Comparison of ENCODE assay signal across 7 cellular contexts in the genomic region with DNA sequence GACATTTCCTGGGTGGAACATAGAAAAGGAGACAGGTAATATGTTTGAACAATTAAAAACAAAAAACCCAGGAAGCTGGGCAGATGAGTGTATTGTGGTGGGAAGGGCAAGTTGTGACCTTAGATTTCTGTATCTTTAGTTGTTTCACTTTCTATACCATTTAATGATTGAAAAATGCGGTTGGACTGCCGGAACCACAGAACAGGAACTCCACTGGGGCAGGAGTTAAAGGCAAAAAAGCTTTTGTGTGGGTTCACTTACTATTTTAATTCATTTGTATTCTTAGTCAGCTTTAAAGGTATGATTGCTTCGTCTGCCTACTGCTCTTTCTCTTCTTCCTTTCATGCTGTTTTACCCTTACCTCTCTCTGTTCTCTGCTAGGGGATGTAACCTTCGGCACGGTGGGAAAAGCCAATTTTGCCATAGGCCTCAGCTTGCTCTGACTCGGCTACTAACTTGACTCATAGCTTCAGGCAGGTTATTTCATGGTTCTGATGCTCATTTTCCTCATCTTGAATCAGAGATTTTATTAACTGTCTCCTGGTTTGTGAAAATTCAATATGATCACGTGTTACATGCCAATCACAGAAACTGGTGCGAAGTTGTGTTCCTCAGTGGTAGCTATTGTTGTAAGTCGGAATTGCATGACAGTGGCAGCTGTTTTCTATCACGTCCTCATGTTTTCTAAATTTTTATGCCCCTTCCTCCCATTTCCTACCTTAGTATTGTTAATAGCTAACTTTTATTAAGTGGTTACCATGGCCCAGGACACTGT. TPM values are rescaled to one million over a fixed set of nuclear protein-coding genes. Genes with fewer than 3 reads are reported as not detected.
DNase-seq lines count a peak whose midpoint lies in the region; ATAC-seq and TF ChIP-seq lines count a peak whose summit lies in the region.

No MANE protein-coding gene starts in this region.

- H3K9me3 Mint-ChIP-seq in dendritic cell treated with granulocyte-macrophage colony-stimulating factor and Interleukin-4, amounts not matched to agents 40 ng/mL and 50 ng/mL, for 4 days, result no peaks in the 10 kb centered on the region

- H3K27me3 ChIP-seq in SU-DHL-6 (ENCODE audit: low read length) (no peaks in the 10 kb centered on the region), gastrocnemius medialis (peaks cover 5 to 19% (median 15%) of the 10 kb centered on the region in 3 donors)

- ATAC-seq in HG03060 (IDR thresholded peaks at IDR 0.05; ENCODE audit: low read depth, unreplicated experiment), result peak; percentile 76
- no peak for ATAC-seq in gastrocnemius medialis

- peaks cover 67% of the 10 kb centered on the region for H3K27me3 Mint-ChIP-seq in dendritic cell treated with granulocyte-macrophage colony-stimulating factor and Interleukin-4, amounts not matched to agents 40 ng/mL and 50 ng/mL, for 4 days

- H3K27ac Mint-ChIP-seq in dendritic cell treated with granulocyte-macrophage colony-stimulating factor and Interleukin-4, amounts not matched to agents 40 ng/mL and 50 ng/mL, for 4 days, result no peak overlapping the region

- H3K9me3 ChIP-seq in SU-DHL-6 (ENCODE audit: insufficient read depth, low read length) (no peaks in the 10 kb centered on the region), gastrocnemius medialis (no peaks in the 10 kb centered on the region)

- H2AFZ ChIP-seq in SU-DHL-6 (ENCODE audit: low read depth, low read length, severe bottlenecking), result peak overlapping the region; percentile 4

- H3K4me1 Mint-ChIP-seq in dendritic cell treated with granulocyte-macrophage colony-stimulating factor and Interleukin-4, amounts not matched to agents 40 ng/mL and 50 ng/mL, for 4 days (ENCODE audit: low read depth), result peaks cover 37% of the 10 kb centered on the region

- H3K9me2 ChIP-seq in SU-DHL-6 (replicated peaks; ENCODE audit: insufficient read depth, low read length), result no peaks in the 10 kb centered on the region

- H3K79me2 ChIP-seq in SU-DHL-6 (ENCODE audit: insufficient read depth, low read length), result peaks cover 31% of the 10 kb centered on the region

- TF ChIP-seq POLR2A in gastrocnemius medialis (IDR thresholded peaks at IDR 0.05), result no peak

- H3K36me3 Mint-ChIP-seq in dendritic cell treated with granulocyte-macrophage colony-stimulating factor and Interleukin-4, amounts not matched to agents 40 ng/mL and 50 ng/mL, for 4 days (ENCODE audit: low read depth), result peaks cover 9% of the 10 kb centered on the region

- H3K9ac ChIP-seq in SU-DHL-6 (ENCODE audit: low read length), result peak overlapping the region; percentile 83

- in situ Hi-C loops in gastrocnemius medialis (cut with MboI; ENCODE audit: low sequenced_read_pairs in 4 of 4), result no loop called here

- H3K27ac ChIP-seq in SU-DHL-6 (ENCODE audit: low read depth, low read length), result no peak overlapping the region
- H3K27ac ChIP-seq in gastrocnemius medialis, result no peak overlapping the region

- H3K4me3 Mint-ChIP-seq in dendritic cell treated with granulocyte-macrophage colony-stimulating factor and Interleukin-4, amounts not matched to agents 40 ng/mL and 50 ng/mL, for 4 days, result peak overlapping the region; percentile 30

- no peaks in the 10 kb centered on the region for H4K20me1 ChIP-seq in SU-DHL-6 (ENCODE audit: low read depth, low read length)

- DNase-seq in GM19238 (ENCODE audit: insufficient read length, low spot score), result peak; percentile 40
- DNase-seq in stimulated activated naive CD4-positive, alpha-beta T cell treated with Interleukin-2 at 50 U/mL for 16 hours (lab: John Stamatoyannopoulos, UW), result peak; percentile 64
- DNase-seq in gastrocnemius medialis, result no peak
- no peak for DNase-seq in HUDEP-2 (lab: John Stamatoyannopoulos, UW; ENCODE audit: unreplicated experiment in 76 of 76)

- H3K36me3 ChIP-seq in SU-DHL-6 (ENCODE audit: low read length), result peaks cover 4% of the 10 kb centered on the region; the same call in 1 of the 2 replicates
- H3K36me3 ChIP-seq in gastrocnemius medialis, result no peaks in the 10 kb centered on the region

- TF ChIP-seq CTCF in SU-DHL-6 (IDR thresholded peaks at IDR 0.05; ENCODE audit: insufficient read depth, low read length, poor library complexity, severe bottlenecking) (no peak), gastrocnemius medialis (IDR thresholded peaks at IDR 0.05 in 4 of 5, conservative IDR thresholded peaks at IDR 0.05 in 1 of 5) (no peak)

- intact Hi-C loops in dendritic cell treated with granulocyte-macrophage colony-stimulating factor and Interleukin-4, amounts not matched to agents 40 ng/mL and 50 ng/mL, for 4 days (cut with micrococcal nuclease), result loop anchor here (5.0 to 10.0 kb wide), 3 partner anchors 52 to 65 kb away; no protein-coding TSS in a partner anchor
- intact Hi-C loops in gastrocnemius medialis (cut with DNase I; ENCODE audit: low total_unique reads), result no loop called here

- H3K4me3 ChIP-seq in SU-DHL-6 (ENCODE audit: insufficient read depth, low read length, poor library complexity, severe bottlenecking), result peak overlapping the region; percentile 67
- H3K4me3 ChIP-seq in gastrocnemius medialis, result no peak overlapping the region

- H3K4me1 ChIP-seq in gastrocnemius medialis, result peaks cover 4 to 9% of the 10 kb centered on the region in 2 donors

- peak overlapping the region; percentile 96 for H3K4me2 ChIP-seq in SU-DHL-6 (ENCODE audit: low read depth, low read length, poor library complexity, severe bottlenecking)

- peaks cover 45% of the 10 kb centered on the region for H3F3A ChIP-seq in SU-DHL-6 (ENCODE audit: insufficient read depth)

RNA-seq across cellular contexts. Expression of a gene that starts 1.6 kb away (rescaled TPM):
- 1 to 10 TPM in 1 of 4 donors, under 1 TPM in 3; 0.13 to 2.0 (median 0.43) TPM for total RNA-seq in gastrocnemius medialis

Comparison
In these comparisons a context has a peak if more than half of its experiments do, and no peak if none do; other contexts are left out.
1. DNase-seq: peak in GM19238 (single experiment) and stimulated activated naive CD4-positive, alpha-beta T cell treated with Interleukin-2 at 50 U/mL for 16 hours (single experiment); none in gastrocnemius medialis (0 of 2) and HUDEP-2 (0 of 76).